Comparison of ENCODE assay signal across 1 cellular context in genomic region chr3:15427981-15428380, GRCh38.
TF ChIP-seq lines count a peak whose summit lies in the region.

No MANE protein-coding gene starts in this region.

TF ChIP-seq in endothelial cell of umbilical vein, 7 proteins besides CTCF, POLR2A, EP300 and RAD21 (continued from another document):
- TF ChIP-seq MYC (IDR thresholded peaks at IDR 0.05; ENCODE audit: low read depth, low read length) (no peak), FOS (IDR thresholded peaks at IDR 0.05; ENCODE audit: borderline replicate concordance, insufficient read depth, low read length) (no peak)
